Comparison of ENCODE assay signal across 18 cellular contexts in the genomic region with DNA sequence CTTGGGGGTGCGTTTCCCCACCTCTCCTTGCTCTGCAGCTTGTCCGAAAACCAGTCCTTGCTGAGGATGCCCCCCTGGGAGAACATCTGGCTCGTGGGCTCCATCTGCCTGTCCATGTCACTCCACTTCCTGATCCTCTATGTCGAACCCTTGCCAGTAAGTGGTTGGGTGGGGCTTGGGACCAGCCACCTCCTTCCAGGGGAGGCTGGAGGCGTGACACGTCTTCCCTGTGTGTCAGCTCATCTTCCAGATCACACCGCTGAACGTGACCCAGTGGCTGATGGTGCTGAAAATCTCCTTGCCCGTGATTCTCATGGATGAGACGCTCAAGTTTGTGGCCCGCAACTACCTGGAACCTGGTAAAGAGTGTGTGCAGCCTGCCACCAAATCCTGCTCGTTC. TPM values are rescaled to one million over a fixed set of nuclear protein-coding genes. Genes with fewer than 3 reads are reported as not detected.
DNase-seq lines count a peak whose midpoint lies in the region; ATAC-seq, FAIRE-seq and TF ChIP-seq lines count a peak whose summit lies in the region.
"Had no signal": no experiment of that assay in that cellular context is flagged by ENCODE, and none has a peak within 500 bp of the region (broad histone marks: within the 10 kb centered on the region; RNA-seq: fewer than 3 reads in every experiment).

No MANE protein-coding gene starts in this region.

- H3K27ac ChIP-seq in C4-2B (peak overlapping the region; percentile 87), dorsolateral prefrontal cortex (peak overlapping the region in 45 of 59 donors; percentile 8 to 78 (median 51)), neuronal stem cell (replicated peaks; ENCODE audit: low read length) (no peak overlapping the region)

- no peak overlapping the region for H3K18ac ChIP-seq in neuronal stem cell (ENCODE audit: low read length)

- DNase-seq in HTR-8/SVneo (ENCODE audit: insufficient read length, low spot score): no peak
- DNase-seq in dorsolateral prefrontal cortex: peak in 2 of 10 donors; percentile 37 to 54
- DNase-seq in neuronal stem cell (ENCODE audit: low spot score): no peak
- no peak for DNase-seq in activated naive CD4-positive, alpha-beta T cell treated with anti-CD3 and anti-CD28 coated beads, Interleukin-2, amount 10 ng/mL, durations not matched to agents 7 days and 5 days
- no peak for DNase-seq in NCI-H2081 treated with DMSO at 0.1 percent for 48 hours (lab: John Stamatoyannopoulos, UW)
- DNase-seq in activated naive CD8-positive, alpha-beta T cell treated with anti-CD3 and anti-CD28 coated beads, Interleukin-2, amount 50 U/mL, for 24 hours: no peak
- DNase-seq in T-helper 2 cell treated with Interferon-gamma antibody and Interleukin-4, amounts not matched to agents 5 μg/mL and 100 μg/mL, for 36 hours (ENCODE audit: low spot score): no peak
- DNase-seq: activated CD4-positive, alpha-beta T cell treated with anti-CD3 and anti-CD28 coated beads for 1 hour; activated T-cell treated with anti-CD3 and anti-CD28 coated beads for 4 hours; KG1; NCI-H1092; NCI-H2107; NCI-H524 treated with DMSO at 0.1 percent for 48 hours; SIG-M5; stimulated activated CD4-positive, alpha-beta T cell treated with anti-CD3 and anti-CD28 coated beads, Interleukin-4, amount 100 ng/mL, for 24 hours had no signal

- H3K36me3 Mint-ChIP-seq in activated naive CD4-positive, alpha-beta T cell treated with anti-CD3 and anti-CD28 coated beads, Interleukin-2, amount 10 ng/mL, durations not matched to agents 7 days and 5 days: peaks cover 76% of the 10 kb centered on the region
- peaks cover 73% of the 10 kb centered on the region for H3K36me3 Mint-ChIP-seq in activated naive CD8-positive, alpha-beta T cell treated with anti-CD3 and anti-CD28 coated beads, Interleukin-2, amount 50 U/mL, for 24 hours (ENCODE audit: low read depth)
- peaks cover 70% of the 10 kb centered on the region for H3K36me3 Mint-ChIP-seq in T-helper 2 cell treated with Interferon-gamma antibody and Interleukin-4, amounts not matched to agents 5 μg/mL and 100 μg/mL, for 36 hours (ENCODE audit: low read depth)

- H2BK15ac ChIP-seq in neuronal stem cell (ENCODE audit: low read length): no peak overlapping the region

- ATAC-seq in activated naive CD8-positive, alpha-beta T cell treated with anti-CD3 and anti-CD28 coated beads, Interleukin-2, amount 50 U/mL, for 24 hours: no peak

- no peak overlapping the region for H2BK120ac ChIP-seq in neuronal stem cell (ENCODE audit: low read depth, low read length)

- intact Hi-C loops in dorsolateral prefrontal cortex (cut with DNase I): no loop called here

- H3K9ac ChIP-seq in neuronal stem cell (ENCODE audit: low read depth, low read length, poor library complexity): no peak overlapping the region

- H2AK5ac ChIP-seq in neuronal stem cell (ENCODE audit: low read depth, low read length): no peak overlapping the region

- H3K9me3 Mint-ChIP-seq in activated naive CD4-positive, alpha-beta T cell treated with anti-CD3 and anti-CD28 coated beads, Interleukin-2, amount 10 ng/mL, durations not matched to agents 7 days and 5 days: no peaks in the 10 kb centered on the region
- no peaks in the 10 kb centered on the region for H3K9me3 Mint-ChIP-seq in activated naive CD8-positive, alpha-beta T cell treated with anti-CD3 and anti-CD28 coated beads, Interleukin-2, amount 50 U/mL, for 24 hours
- H3K9me3 Mint-ChIP-seq in T-helper 2 cell treated with Interferon-gamma antibody and Interleukin-4, amounts not matched to agents 5 μg/mL and 100 μg/mL, for 36 hours: no peaks in the 10 kb centered on the region
- H3K9me3 Mint-ChIP-seq: brain had no signal

- no peak overlapping the region for H2BK5ac ChIP-seq in neuronal stem cell (ENCODE audit: low read length)

- H3K27me3 Mint-ChIP-seq in activated naive CD4-positive, alpha-beta T cell treated with anti-CD3 and anti-CD28 coated beads, Interleukin-2, amount 10 ng/mL, durations not matched to agents 7 days and 5 days: no peaks in the 10 kb centered on the region
- no peaks in the 10 kb centered on the region for H3K27me3 Mint-ChIP-seq in activated naive CD8-positive, alpha-beta T cell treated with anti-CD3 and anti-CD28 coated beads, Interleukin-2, amount 50 U/mL, for 24 hours
- no peaks in the 10 kb centered on the region for H3K27me3 Mint-ChIP-seq in T-helper 2 cell treated with Interferon-gamma antibody and Interleukin-4, amounts not matched to agents 5 μg/mL and 100 μg/mL, for 36 hours (ENCODE audit: low read depth)
- H3K27me3 Mint-ChIP-seq: activated naive CD8-positive, alpha-beta T cell; brain had no signal

- H3K27me3 ChIP-seq in dorsolateral prefrontal cortex (no peaks in the 10 kb centered on the region), neuronal stem cell (ENCODE audit: control insufficient read depth in 3 of 3, insufficient read depth in 3 of 3, low read depth in 1 of 3, low read length in 3 of 3) (no peaks in the 10 kb centered on the region)

- no CpG with 5 or more reads among the region's 12 CpGs for WGBS in neuronal stem cell (ENCODE audit: extremely low coverage in 2 of 2, insufficient read length in 2 of 2, insufficient replicate concordance in 1 of 2), 2 donors

- H3K4me3 ChIP-seq in dorsolateral prefrontal cortex (no peak overlapping the region), neuronal stem cell (ENCODE audit: low read length in 2 of 2) (no peak overlapping the region)

- H3K14ac ChIP-seq in neuronal stem cell (ENCODE audit: low read length): no peak overlapping the region

- H3K36me3 ChIP-seq in neuronal stem cell (replicated peaks in 1 of 2; ENCODE audit: control insufficient read depth in 2 of 2, insufficient read depth in 2 of 2, low read length in 2 of 2): peaks cover 62 to 100% of the 10 kb centered on the region in 2 donors

- H4K91ac ChIP-seq in neuronal stem cell (ENCODE audit: low read depth, low read length, poor library complexity): no peak overlapping the region

- no peak overlapping the region for H3K27ac Mint-ChIP-seq in activated naive CD4-positive, alpha-beta T cell treated with anti-CD3 and anti-CD28 coated beads, Interleukin-2, amount 10 ng/mL, durations not matched to agents 7 days and 5 days
- H3K27ac Mint-ChIP-seq in activated naive CD8-positive, alpha-beta T cell treated with anti-CD3 and anti-CD28 coated beads, Interleukin-2, amount 50 U/mL, for 24 hours: no peak overlapping the region
- H3K27ac Mint-ChIP-seq in T-helper 2 cell treated with Interferon-gamma antibody and Interleukin-4, amounts not matched to agents 5 μg/mL and 100 μg/mL, for 36 hours: no peak overlapping the region
- H3K27ac Mint-ChIP-seq: activated naive CD8-positive, alpha-beta T cell had no signal

- peak; percentile 26 for FAIRE-seq in HTR-8/SVneo (lab: Jason Lieb, UNC)

- H3K4ac ChIP-seq in neuronal stem cell (ENCODE audit: low read length): no peak overlapping the region

- H3K9me3 ChIP-seq in neuronal stem cell (replicated peaks in 1 of 2; ENCODE audit: control insufficient read depth in 2 of 2, insufficient read depth in 1 of 2, low read depth in 1 of 2, low read length in 2 of 2): no peaks in the 10 kb centered on the region

- peaks cover 35% of the 10 kb centered on the region for H3K4me1 Mint-ChIP-seq in activated naive CD4-positive, alpha-beta T cell treated with anti-CD3 and anti-CD28 coated beads, Interleukin-2, amount 10 ng/mL, durations not matched to agents 7 days and 5 days
- peaks cover 31% of the 10 kb centered on the region for H3K4me1 Mint-ChIP-seq in activated naive CD8-positive, alpha-beta T cell treated with anti-CD3 and anti-CD28 coated beads, Interleukin-2, amount 50 U/mL, for 24 hours
- peaks cover 39% of the 10 kb centered on the region for H3K4me1 Mint-ChIP-seq in T-helper 2 cell treated with Interferon-gamma antibody and Interleukin-4, amounts not matched to agents 5 μg/mL and 100 μg/mL, for 36 hours (ENCODE audit: low read depth)
- H3K4me1 Mint-ChIP-seq: brain had no signal

- no peak overlapping the region for H2BK12ac ChIP-seq in neuronal stem cell (ENCODE audit: low read length)

- TF ChIP-seq CTCF in C4-2B (conservative IDR thresholded peaks at IDR 0.05) (no peak), dorsolateral prefrontal cortex (IDR thresholded peaks at IDR 0.05 in 54 of 56, conservative IDR thresholded peaks at IDR 0.05 in 2 of 56; ENCODE audit: low read depth in 1 of 56, partially characterized antibody in 56 of 56) (no peak)

- H3K79me1 ChIP-seq in neuronal stem cell (ENCODE audit: low read depth, low read length): no peaks in the 10 kb centered on the region

- no peak overlapping the region for H2AFZ ChIP-seq in neuronal stem cell (ENCODE audit: low read length)

- no peak overlapping the region for H4K8ac ChIP-seq in neuronal stem cell (ENCODE audit: low read depth, low read length)

- no peaks in the 10 kb centered on the region for H3K4me1 ChIP-seq in neuronal stem cell (ENCODE audit: control insufficient read depth in 2 of 2, insufficient read depth in 1 of 2, low read depth in 1 of 2, low read length in 2 of 2)

- no peak overlapping the region for H3K4me3 Mint-ChIP-seq in activated naive CD4-positive, alpha-beta T cell treated with anti-CD3 and anti-CD28 coated beads, Interleukin-2, amount 10 ng/mL, durations not matched to agents 7 days and 5 days
- no peak overlapping the region for H3K4me3 Mint-ChIP-seq in activated naive CD8-positive, alpha-beta T cell treated with anti-CD3 and anti-CD28 coated beads, Interleukin-2, amount 50 U/mL, for 24 hours
- H3K4me3 Mint-ChIP-seq in T-helper 2 cell treated with Interferon-gamma antibody and Interleukin-4, amounts not matched to agents 5 μg/mL and 100 μg/mL, for 36 hours: no peak overlapping the region
- H3K4me3 Mint-ChIP-seq: activated naive CD8-positive, alpha-beta T cell; brain had no signal

- no peak overlapping the region for H3K4me2 ChIP-seq in neuronal stem cell (ENCODE audit: insufficient read depth, low read length, poor library complexity, severe bottlenecking)

- H3K23ac ChIP-seq in neuronal stem cell (ENCODE audit: low read depth, low read length, poor library complexity): peak overlapping the region; percentile 8

- CTCF ChIA-PET in activated naive CD4-positive, alpha-beta T cell treated with anti-CD3 and anti-CD28 coated beads, Interleukin-2, amount 10 ng/mL, durations not matched to agents 7 days and 5 days (lab: Charles Lee): no interaction called here

RNA-seq across cellular contexts. Expression of a gene that starts 57.5 kb away (rescaled TPM):
- total RNA-seq in dorsolateral prefrontal cortex: 10 to 100 TPM; 47.0 to 86.9 (median 63.0) TPM
- polyA plus RNA-seq in neuronal stem cell (2013, experiment 1 of 2): 38.3 TPM
- 38.9 TPM for polyA plus RNA-seq in neuronal stem cell (2013, experiment 2 of 2)
